In genomic region chr16:6377956-6378355, GRCh38 we compare ENCODE assay signal across 20 cellular contexts.
"Had no signal": no experiment of that assay in that cellular context is flagged by ENCODE, and none has a peak within 500 bp of the region (broad histone marks: within the 10 kb centered on the region; RNA-seq: fewer than 3 reads in every experiment).

No MANE protein-coding gene starts in this region.

- H3K4me1 ChIP-seq: ascending aorta, left ventricle myocardium inferior, pancreas, right lobe of liver, tibial nerve had no signal

- H3K4me3 ChIP-seq: ascending aorta, left ventricle myocardium inferior, pancreas, right lobe of liver, skin epidermis, tibial nerve had no signal

- H3K36me3 ChIP-seq: ascending aorta, brain microvascular endothelial cell, left ventricle myocardium inferior, pancreas, right lobe of liver, tibial nerve had no signal

- DNase-seq: activated CD4-positive, alpha-beta T cell treated with anti-CD3 and anti-CD28 coated beads for 1 hour; activated CD4-positive, alpha-beta T cell treated with anti-CD3 and anti-CD28 coated beads, Interleukin-2, amount 50 U/mL, for 4 hours; activated CD8-positive, alpha-beta memory T cell treated with anti-CD3 and anti-CD28 coated beads for 24 hours; activated CD8-positive, alpha-beta memory T cell treated with anti-CD3 and anti-CD28 coated beads, Interleukin-2, amount 50 U/mL, for 4 hours; activated T-cell treated with anti-CD3 and anti-CD28 coated beads, Interleukin-2, amount 50 U/mL, for 24 hours; brain microvascular endothelial cell; caudate nucleus; effector CD8-positive, alpha-beta T cell; erythroblast; foreskin melanocyte; hippocampal formation; kidney glomerular epithelial cell; left ventricle myocardium inferior; natural killer cell; pancreas; right lobe of liver; stimulated activated CD4-positive, alpha-beta T cell treated with anti-CD3 and anti-CD28 coated beads, Interleukin-1b, Interleukin-23, amount 100 ng/mL, for 48 hours had no signal

- H3K27ac ChIP-seq: ascending aorta, brain microvascular endothelial cell, left ventricle myocardium inferior, pancreas, right lobe of liver, skin epidermis, tibial nerve had no signal

- H3K27me3 ChIP-seq: ascending aorta, brain microvascular endothelial cell, pancreas, right lobe of liver, tibial nerve had no signal

- H3K9me3 ChIP-seq: ascending aorta, pancreas, right lobe of liver, tibial nerve had no signal
